Comparison of ENCODE assay signal across 8 cellular contexts in the genomic region with DNA sequence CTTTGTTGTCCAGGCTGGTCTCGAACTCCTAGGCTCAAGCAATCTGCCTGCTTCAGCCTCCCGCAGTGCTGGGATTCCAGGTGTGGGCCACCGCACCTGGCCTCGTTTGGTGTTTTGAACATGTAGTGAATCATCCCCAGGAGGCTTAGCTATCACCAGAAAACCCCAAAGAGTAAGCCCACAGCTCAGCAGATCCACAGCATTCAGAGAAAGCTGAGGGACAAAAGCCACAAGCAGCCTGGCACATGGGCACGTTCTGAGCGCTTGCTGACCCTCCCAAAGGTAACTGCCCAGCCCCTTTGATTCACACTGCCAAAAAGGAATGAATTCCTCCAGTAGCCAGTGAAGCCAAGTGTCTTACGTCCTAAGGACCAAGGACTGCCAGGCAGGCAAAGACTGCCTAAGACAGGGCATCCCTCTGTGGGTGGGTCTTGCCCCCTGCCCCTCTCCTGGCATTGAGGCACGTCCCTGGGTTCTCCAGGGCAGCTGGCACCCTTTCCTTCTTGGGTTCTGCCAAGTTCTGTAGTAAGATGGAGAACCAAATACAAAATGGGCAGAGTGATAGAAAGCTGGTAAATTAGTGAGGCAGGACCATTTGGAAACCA. TPM values are rescaled to one million over a fixed set of nuclear protein-coding genes. Genes with fewer than 3 reads are reported as not detected.
DNase-seq lines count a peak whose midpoint lies in the region; ATAC-seq and TF ChIP-seq lines count a peak whose summit lies in the region.

No MANE protein-coding gene starts in this region.

- H3K4me1 Mint-ChIP-seq in activated naive CD8-positive, alpha-beta T cell treated with anti-CD3 and anti-CD28 coated beads, Interleukin-2, amount 10 ng/mL, durations not matched to agents 7 days and 5 days, result peaks cover 75% of the 10 kb centered on the region

- WGBS in mesodermal cell (ENCODE audit: insufficient coverage in 2 of 2), 2 experiments, result 87 to 96% methylated on average over 4 to 7 of the region's 8 CpGs

- ATAC-seq in activated naive CD8-positive, alpha-beta T cell treated with anti-CD3 and anti-CD28 coated beads, Interleukin-2, amount 10 ng/mL, durations not matched to agents 7 days and 5 days (ENCODE audit: low read depth), result no peak
- ATAC-seq in GM21723 (IDR thresholded peaks at IDR 0.05; ENCODE audit: unreplicated experiment), result no peak

- H3K4me3 Mint-ChIP-seq in activated naive CD8-positive, alpha-beta T cell treated with anti-CD3 and anti-CD28 coated beads, Interleukin-2, amount 10 ng/mL, durations not matched to agents 7 days and 5 days, result peak overlapping the region; percentile 79

- no peak for TF ChIP-seq CTCF in vagina (IDR thresholded peaks at IDR 0.05)

- intact Hi-C loops in vagina (cut with DNase I), result no loop called here

- TF ChIP-seq POLR2A in vagina (IDR thresholded peaks at IDR 0.05), result no peak

- H3K9me3 ChIP-seq in mesodermal cell (ENCODE audit: control insufficient read depth, low read length) (no peaks in the 10 kb centered on the region), vagina (no peaks in the 10 kb centered on the region)

- H3K4me1 ChIP-seq in mesodermal cell (ENCODE audit: control insufficient read depth, insufficient read depth, low read length, poor library complexity, severe bottlenecking) (peaks cover 49% of the 10 kb centered on the region), vagina (peaks cover 83% of the 10 kb centered on the region)

- H3K36me3 Mint-ChIP-seq in activated naive CD8-positive, alpha-beta T cell treated with anti-CD3 and anti-CD28 coated beads, Interleukin-2, amount 10 ng/mL, durations not matched to agents 7 days and 5 days, result peaks cover 48% of the 10 kb centered on the region

- H3K36me3 ChIP-seq in mesodermal cell (ENCODE audit: control insufficient read depth, insufficient read depth, low read length) (no peaks in the 10 kb centered on the region), vagina (no peaks in the 10 kb centered on the region)

- H3K9me3 Mint-ChIP-seq in activated naive CD8-positive, alpha-beta T cell treated with anti-CD3 and anti-CD28 coated beads, Interleukin-2, amount 10 ng/mL, durations not matched to agents 7 days and 5 days, result no peaks in the 10 kb centered on the region

- POLR2A ChIA-PET in activated naive CD8-positive, alpha-beta T cell treated with anti-CD3 and anti-CD28 coated beads, Interleukin-2, amount 10 ng/mL, durations not matched to agents 7 days and 5 days (lab: Charles Lee), result interaction anchor here (0.7 to 5.9 kb wide), 8 partner anchors 14 to 47 kb away, joined by 3 to 76 read pairs (median 10); a partner anchor contains a TSS

- H3K4me3 ChIP-seq in mesodermal cell (ENCODE audit: extremely low read depth, insufficient read depth, low read length, poor library complexity, severe bottlenecking) (no peak overlapping the region), vagina (peak overlapping the region; percentile 6 to 22)

- no peaks in the 10 kb centered on the region for H3K27me3 Mint-ChIP-seq in activated naive CD8-positive, alpha-beta T cell treated with anti-CD3 and anti-CD28 coated beads, Interleukin-2, amount 10 ng/mL, durations not matched to agents 7 days and 5 days

- DNase-seq in stimulated activated naive CD4-positive, alpha-beta T cell treated with Interleukin-2 at 50 U/mL for 16 hours (lab: John Stamatoyannopoulos, UW), result peak; percentile 23
- DNase-seq in stimulated activated naive CD4-positive, alpha-beta T cell (lab: John Stamatoyannopoulos, UW), result no peak
- no peak for DNase-seq in activated naive CD8-positive, alpha-beta T cell treated with anti-CD3 and anti-CD28 coated beads, Interleukin-2, amount 10 ng/mL, durations not matched to agents 7 days and 5 days
- no peak for DNase-seq in vagina (ENCODE audit: extremely low spot score in 2 of 2)
- DNase-seq in hepatic stellate cell (ENCODE audit: low spot score), result no peak
- no peak for DNase-seq in NCI-H2029 (lab: John Stamatoyannopoulos, UW)

- peak overlapping the region; percentile 95 for H3K27ac Mint-ChIP-seq in activated naive CD8-positive, alpha-beta T cell treated with anti-CD3 and anti-CD28 coated beads, Interleukin-2, amount 10 ng/mL, durations not matched to agents 7 days and 5 days

- H3K27ac ChIP-seq in mesodermal cell (ENCODE audit: low read depth, low read length, severe bottlenecking) (peak overlapping the region; percentile 96), vagina (peak overlapping the region; percentile 98)

- no peaks in the 10 kb centered on the region for H3K27me3 ChIP-seq in vagina

RNA-seq across cellular contexts. Expression of a gene that starts 31.7 kb away (rescaled TPM):
- 100 to 1,000 TPM; 138 to 148 TPM for total RNA-seq in activated naive CD8-positive, alpha-beta T cell treated with anti-CD3 and anti-CD28 coated beads, Interleukin-2, amount 10 ng/mL, durations not matched to agents 7 days and 5 days
- 0.92 TPM for polyA plus RNA-seq in mesodermal cell (2013, experiment 1 of 2)
- 1.0 TPM for polyA plus RNA-seq in mesodermal cell (2013, experiment 2 of 2)
- 33.6 TPM for total RNA-seq in vagina
